In the genomic region with DNA sequence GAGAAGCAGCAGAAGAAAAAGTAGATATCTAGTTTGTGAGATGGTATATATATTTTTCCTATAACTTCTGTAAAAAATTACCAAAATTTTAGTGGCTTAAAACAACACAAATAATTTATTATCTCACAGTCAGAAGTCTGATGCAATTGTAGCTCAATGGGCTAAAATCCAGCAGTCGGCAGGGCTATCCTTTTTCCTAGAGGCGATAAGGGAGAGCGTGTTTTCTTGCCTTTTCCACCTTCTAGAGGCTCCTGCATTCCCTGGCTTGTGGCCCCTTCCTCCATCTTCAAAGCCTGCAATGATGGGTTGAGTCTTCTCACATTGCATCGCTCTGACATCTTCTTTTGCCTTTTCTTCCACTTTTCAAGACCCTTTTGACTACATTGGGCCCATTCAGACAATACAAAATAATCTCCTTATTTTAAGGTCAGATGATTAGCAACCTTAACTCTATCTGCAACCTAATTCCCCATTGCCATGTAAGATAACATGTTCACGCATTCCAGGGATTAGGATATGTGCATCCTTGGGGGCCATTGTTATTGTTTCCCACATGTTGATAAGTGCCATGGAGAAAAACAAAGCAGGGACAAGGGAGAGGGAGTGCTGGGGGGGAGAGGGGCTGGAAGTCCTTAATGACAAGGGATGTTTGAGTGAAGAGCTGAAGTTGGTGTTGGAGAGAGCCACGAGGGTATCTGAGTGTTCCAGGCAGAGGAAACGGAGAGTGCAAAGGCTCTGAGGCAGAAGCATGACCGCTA, we compare ENCODE assay signal across 24 cellular contexts. TPM values are rescaled to one million over a fixed set of nuclear protein-coding genes. Genes with fewer than 3 reads are reported as not detected.
A peak's percentile ranks its signal among the peaks of the same experiment; 100 is the strongest.
DNase-seq lines count a peak whose midpoint lies in the region; ATAC-seq and TF ChIP-seq lines count a peak whose summit lies in the region.
"Had no signal": no experiment of that assay in that cellular context is flagged by ENCODE, and none has a peak within 500 bp of the region (broad histone marks: within the 10 kb centered on the region; RNA-seq: fewer than 3 reads in every experiment).

No MANE protein-coding gene starts in this region.

- dilution Hi-C loops in IMR-90 (cut with HindIII; ENCODE audit: low sequenced_read_pairs, unreplicated experiment): no loop called here

- no peak overlapping the region for H4K8ac ChIP-seq in IMR-90 (ENCODE audit: low read depth in 2 of 2, low read length in 2 of 2)

- no peak overlapping the region; the same call in 1 of the 2 replicates for H3K18ac ChIP-seq in IMR-90 (ENCODE audit: low read depth, low read length)

- no peak overlapping the region for H2BK20ac ChIP-seq in IMR-90 (ENCODE audit: low read depth, low read length)

- H4K5ac ChIP-seq in IMR-90 (ENCODE audit: low read depth, low read length): no peak overlapping the region

- H3K36me3 Mint-ChIP-seq in Calu3 (ENCODE audit: insufficient read depth, unreplicated experiment) (peaks cover 26% of the 10 kb centered on the region), endodermal cell (ENCODE audit: low read depth) (no peaks in the 10 kb centered on the region), memory B cell (no peaks in the 10 kb centered on the region)
- H3K36me3 Mint-ChIP-seq in activated naive CD8-positive, alpha-beta T cell treated with anti-CD3 and anti-CD28 coated beads, Interleukin-2, amount 50 U/mL, for 24 hours (ENCODE audit: low read depth): no peaks in the 10 kb centered on the region

- POLR2A ChIA-PET in IMR-90 (lab: Charles Lee; ENCODE audit: unreplicated experiment): no interaction called here

- DNase-seq in Calu3: no peak
- DNase-seq in IMR-90: no peak
- DNase-seq in endodermal cell: peak; percentile 91
- DNase-seq in memory B cell (ENCODE audit: low spot score in 2 of 2): no peak
- DNase-seq in NCI-H82 treated with DMSO at 0.1 percent for 48 hours (lab: John Stamatoyannopoulos, UW; ENCODE audit: unreplicated experiment): no peak
- DNase-seq in activated naive CD8-positive, alpha-beta T cell treated with anti-CD3 and anti-CD28 coated beads, Interleukin-2, amount 50 U/mL, for 24 hours: no peak
- no peak for DNase-seq in stimulated activated naive CD8-positive, alpha-beta T cell treated with anti-CD3 and anti-CD28 coated beads, Interleukin-15, amount 100 ng/mL, for 72 hours
- no peak for DNase-seq in GM10266 (ENCODE audit: extremely low spot score)
- DNase-seq: 8988T, ACHN, DMS153, DND-41, H7, NCI-H1092, NCI-H1417 treated with DMSO at 0.1 percent for 48 hours, NCI-H1694 treated with DMSO at 0.1 percent for 48 hours, NCI-H2081, NCI-H2171, NCI-H345, NCI-H524, NCI-H82, SK-N-SH, SW 1271 had no signal

- peak overlapping the region; percentile 63 for H3K27ac Mint-ChIP-seq in Calu3 (ENCODE audit: unreplicated experiment)
- peak overlapping the region; percentile 91 for H3K27ac Mint-ChIP-seq in endodermal cell
- H3K27ac Mint-ChIP-seq in memory B cell: peak overlapping the region; percentile 68
- H3K27ac Mint-ChIP-seq in activated naive CD8-positive, alpha-beta T cell treated with anti-CD3 and anti-CD28 coated beads, Interleukin-2, amount 50 U/mL, for 24 hours: no peak overlapping the region
- peak overlapping the region in 1 of 2 donors; percentile 8 for H3K27ac Mint-ChIP-seq in stimulated activated naive CD8-positive, alpha-beta T cell treated with anti-CD3 and anti-CD28 coated beads, Interleukin-15, amount 100 ng/mL, for 72 hours

- BruUV-seq in Calu3 (replicated peaks; lab: Mats Ljungman, UMichigan) (no TSS peak), IMR-90 (replicated peaks; lab: Mats Ljungman, UMichigan) (no TSS peak)

- ATAC-seq in IMR-90 (ENCODE audit: low read depth): no peak
- no peak for ATAC-seq in memory B cell (ENCODE audit: low read depth)
- ATAC-seq in activated naive CD8-positive, alpha-beta T cell treated with anti-CD3 and anti-CD28 coated beads, Interleukin-2, amount 50 U/mL, for 24 hours: no peak
- no peak for ATAC-seq in stimulated activated naive CD8-positive, alpha-beta T cell treated with anti-CD3 and anti-CD28 coated beads, Interleukin-15, amount 100 ng/mL, for 72 hours

- TF ChIP-seq CTCF in Calu3 (IDR thresholded peaks at IDR 0.05; ENCODE audit: unreplicated experiment) (no peak), IMR-90 (conservative IDR thresholded peaks at IDR 0.05; ENCODE audit: low read depth, low read length) (no peak), endodermal cell (conservative IDR thresholded peaks at IDR 0.05) (no peak), GM10266 (IDR thresholded peaks at IDR 0.05; ENCODE audit: control insufficient read depth, insufficient read depth, low read depth, missing control alignments) (no peak)

- H3K36me3 ChIP-seq in IMR-90 (ENCODE audit: control insufficient read depth, insufficient read depth, low read length) (no peaks in the 10 kb centered on the region), endodermal cell (ENCODE audit: control insufficient read depth, insufficient read depth, low read length) (no peaks in the 10 kb centered on the region)

- H2AFZ ChIP-seq in IMR-90 (replicated peaks; ENCODE audit: low read length, poor library complexity): no peak overlapping the region

- peaks cover 4% of the 10 kb centered on the region for H3K9me3 Mint-ChIP-seq in Calu3 (ENCODE audit: low read depth, unreplicated experiment)
- no peaks in the 10 kb centered on the region for H3K9me3 Mint-ChIP-seq in endodermal cell
- H3K9me3 Mint-ChIP-seq in memory B cell: no peaks in the 10 kb centered on the region
- H3K9me3 Mint-ChIP-seq in activated naive CD8-positive, alpha-beta T cell treated with anti-CD3 and anti-CD28 coated beads, Interleukin-2, amount 50 U/mL, for 24 hours: no peaks in the 10 kb centered on the region
- H3K9me3 Mint-ChIP-seq in stimulated activated naive CD8-positive, alpha-beta T cell treated with anti-CD3 and anti-CD28 coated beads, Interleukin-15, amount 100 ng/mL, for 72 hours: no peaks in the 10 kb centered on the region
- H3K9me3 Mint-ChIP-seq: IgD-negative memory B cell had no signal

- TF ChIP-seq POLR2A in IMR-90 (IDR thresholded peaks at IDR 0.05; ENCODE audit: low read depth, low read length): no peak

- H3K27me3 ChIP-seq in IMR-90 (ENCODE audit: control insufficient read depth, insufficient read depth, low read length) (no peaks in the 10 kb centered on the region), endodermal cell (ENCODE audit: control insufficient read depth, insufficient read depth, low read length, poor library complexity, severe bottlenecking) (no peaks in the 10 kb centered on the region)

- TF ChIP-seq RAD21 in IMR-90 (IDR thresholded peaks at IDR 0.05; ENCODE audit: low read length): no peak

- no peak overlapping the region for H3K14ac ChIP-seq in IMR-90 (replicated peaks; ENCODE audit: low read depth, low read length)

- H3K56ac ChIP-seq in IMR-90 (ENCODE audit: extremely low read depth, insufficient read depth, low read length): no peak overlapping the region

- H3K4ac ChIP-seq in IMR-90 (ENCODE audit: low read depth, low read length): no peak overlapping the region

- no peaks in the 10 kb centered on the region for H4K20me1 ChIP-seq in IMR-90 (ENCODE audit: insufficient read depth, low read length)

- H3K4me3 Mint-ChIP-seq in Calu3 (ENCODE audit: low read depth, unreplicated experiment) (no peak overlapping the region), endodermal cell (no peak overlapping the region), memory B cell (no peak overlapping the region)
- H3K4me3 Mint-ChIP-seq in activated naive CD8-positive, alpha-beta T cell treated with anti-CD3 and anti-CD28 coated beads, Interleukin-2, amount 50 U/mL, for 24 hours: no peak overlapping the region
- no peak overlapping the region for H3K4me3 Mint-ChIP-seq in stimulated activated naive CD8-positive, alpha-beta T cell treated with anti-CD3 and anti-CD28 coated beads, Interleukin-15, amount 100 ng/mL, for 72 hours
- H3K4me3 Mint-ChIP-seq: IgD-negative memory B cell had no signal

- H3K9me3 ChIP-seq in IMR-90 (ENCODE audit: control insufficient read depth, insufficient read depth, low read length) (no peaks in the 10 kb centered on the region), endodermal cell (ENCODE audit: control insufficient read depth, low read length) (peaks cover 26% of the 10 kb centered on the region)
- H3K9me3 ChIP-seq: SK-N-SH had no signal

- peaks cover 61% of the 10 kb centered on the region for H3K4me1 Mint-ChIP-seq in Calu3 (ENCODE audit: low read depth, unreplicated experiment)
- peaks cover 46% of the 10 kb centered on the region for H3K4me1 Mint-ChIP-seq in endodermal cell
- H3K4me1 Mint-ChIP-seq in memory B cell: peaks cover 19% of the 10 kb centered on the region
- H3K4me1 Mint-ChIP-seq in activated naive CD8-positive, alpha-beta T cell treated with anti-CD3 and anti-CD28 coated beads, Interleukin-2, amount 50 U/mL, for 24 hours: peaks cover 27% of the 10 kb centered on the region
- H3K4me1 Mint-ChIP-seq in stimulated activated naive CD8-positive, alpha-beta T cell treated with anti-CD3 and anti-CD28 coated beads, Interleukin-15, amount 100 ng/mL, for 72 hours: peaks cover 27% of the 10 kb centered on the region

- no peak overlapping the region for H3K4me2 ChIP-seq in IMR-90 (ENCODE audit: low read depth, low read length)
- H3K4me2 ChIP-seq: SK-N-SH had no signal

- no peak overlapping the region for H2AK9ac ChIP-seq in IMR-90 (replicated peaks; ENCODE audit: low read depth, low read length, poor library complexity)

- H3K4me1 ChIP-seq in IMR-90 (ENCODE audit: control insufficient read depth, insufficient read depth, low read length) (peaks cover 10% of the 10 kb centered on the region), endodermal cell (ENCODE audit: control insufficient read depth, insufficient read depth, low read length) (peaks cover 3% of the 10 kb centered on the region)

- H3K4me3 ChIP-seq in IMR-90 (ENCODE audit: insufficient read depth, low read depth, low read length): no peak overlapping the region
- peak overlapping the region; percentile 70 for H3K4me3 ChIP-seq in endodermal cell (ENCODE audit: low read length)

- H3K9ac ChIP-seq in IMR-90 (ENCODE audit: low read depth, low read length): no peak overlapping the region
- H3K9ac ChIP-seq in endodermal cell (ENCODE audit: extremely low read depth, low read length, poor library complexity, severe bottlenecking): no peak overlapping the region
- H3K9ac ChIP-seq: SK-N-SH had no signal

- in situ Hi-C loops in IMR-90 (cut with MboI; ENCODE audit: low sequenced_read_pairs): loop anchor here (10.0 kb wide), 2 partner anchors 185 to 435 kb away; no protein-coding TSS in a partner anchor

- CTCF ChIA-PET in Calu3 (lab: Charles Lee) (interaction anchor here (0.7 to 0.9 kb wide), 2 partner anchors 11 to 36 kb away, joined by 5 to 7 read pairs; no protein-coding TSS in a partner anchor), IMR-90 (lab: Yijun Ruan, JAX) (no interaction called here)

- H2BK5ac ChIP-seq in IMR-90 (ENCODE audit: low read depth, low read length, poor library complexity, severe bottlenecking): no peak overlapping the region

- no peak overlapping the region for H3K27ac ChIP-seq in IMR-90 (ENCODE audit: insufficient read depth, low read length)
- H3K27ac ChIP-seq in endodermal cell (ENCODE audit: low read depth, low read length): no peak overlapping the region

- H2AK5ac ChIP-seq in IMR-90 (ENCODE audit: low read depth, low read length): peak overlapping the region; percentile 11; the same call in 1 of the 2 replicates

- H4K91ac ChIP-seq in IMR-90 (ENCODE audit: insufficient read depth, low read depth, low read length): no peak overlapping the region

- no peak overlapping the region for H2BK15ac ChIP-seq in IMR-90 (ENCODE audit: low read depth, low read length)

- 74% methylated on average over 7 of the region's 8 CpGs; no CpG with 5 or more reads in 1 of the 2 experiments for WGBS in IMR-90 (ENCODE audit: extremely low coverage in 2 of 2, insufficient read length in 1 of 2), 2 experiments
- 60 to 73% methylated on average over 6 to 8 of the region's 8 CpGs for WGBS in endodermal cell (ENCODE audit: insufficient coverage in 1 of 2, insufficient read length in 1 of 2), 2 experiments

- H2BK120ac ChIP-seq in IMR-90 (ENCODE audit: low read depth, low read length): no peak overlapping the region

- H3K23ac ChIP-seq in IMR-90 (ENCODE audit: low read depth, low read length): no peak overlapping the region

- H3K79me1 ChIP-seq in IMR-90 (ENCODE audit: low read depth in 1 of 2, low read length in 2 of 2): peaks cover 0 to 4% of the 10 kb centered on the region in 2 experiments; a peak in 1 of 4 replicates

- peaks cover 6% of the 10 kb centered on the region; the same call in 1 of the 2 replicates for H3K9me1 ChIP-seq in IMR-90 (ENCODE audit: insufficient read depth, low read length)

- no peaks in the 10 kb centered on the region for H3K27me3 Mint-ChIP-seq in Calu3 (ENCODE audit: unreplicated experiment)
- H3K27me3 Mint-ChIP-seq in endodermal cell (ENCODE audit: insufficient read depth): no peaks in the 10 kb centered on the region
- no peaks in the 10 kb centered on the region for H3K27me3 Mint-ChIP-seq in memory B cell
- H3K27me3 Mint-ChIP-seq in activated naive CD8-positive, alpha-beta T cell treated with anti-CD3 and anti-CD28 coated beads, Interleukin-2, amount 50 U/mL, for 24 hours: no peaks in the 10 kb centered on the region
- no peaks in the 10 kb centered on the region for H3K27me3 Mint-ChIP-seq in stimulated activated naive CD8-positive, alpha-beta T cell treated with anti-CD3 and anti-CD28 coated beads, Interleukin-15, amount 100 ng/mL, for 72 hours
- H3K27me3 Mint-ChIP-seq: IgD-negative memory B cell had no signal

- intact Hi-C loops in Calu3 (cut with micrococcal nuclease; ENCODE audit: unreplicated experiment): no loop called here
- intact Hi-C loops in IMR-90 (cut with micrococcal nuclease): no loop called here

RNA-seq across cellular contexts. Expression of gene DDX47, which starts 13.8 kb away (rescaled TPM):
- total RNA-seq in Calu3 (2022) (60.2 and 60.5 TPM in 2 replicates), IMR-90 (2012; rRNA removed) (77.8 and 104 TPM in 2 replicates), endodermal cell (100 to 1,000 TPM in 1 of 2 donors, 10 to 100 TPM in 1; 92.3 to 154 TPM)
- polyA plus RNA-seq in IMR-90 (2012; rRNA removed): 71.5 and 89.5 TPM in 2 replicates
- 14.9 and 35.0 TPM in 2 replicates for polyA plus RNA-seq in IMR-90 (2012; cell fraction: cytosol; rRNA removed)
- polyA plus RNA-seq in IMR-90 (2012; cell fraction: nucleus; rRNA removed; ENCODE audit: low replicate concordance): 29.6 and 177 TPM in 2 replicates
- polyA plus RNA-seq in endodermal cell (2013, experiment 1 of 2): 65.1 TPM
- polyA plus RNA-seq in endodermal cell (2013, experiment 2 of 2): 59.8 TPM

RNA-seq across cellular contexts. Expression of gene APOLD1, which starts 13.9 kb away (rescaled TPM):
- total RNA-seq in Calu3 (2022) (5.2 and 5.3 TPM in 2 replicates), IMR-90 (2012; rRNA removed) (4.2 and 4.5 TPM in 2 replicates), endodermal cell (1 to 10 TPM; 1.8 to 3.2 TPM)
- polyA plus RNA-seq in IMR-90 (2012; rRNA removed): 2.3 and 2.4 TPM in 2 replicates
- 1.0 and 1.5 TPM in 2 replicates for polyA plus RNA-seq in IMR-90 (2012; cell fraction: cytosol; rRNA removed)
- polyA plus RNA-seq in IMR-90 (2012; cell fraction: nucleus; rRNA removed; ENCODE audit: low replicate concordance): 4.5 and 10.6 TPM in 2 replicates
- polyA plus RNA-seq in endodermal cell (2013, experiment 1 of 2): 8.8 TPM
- polyA plus RNA-seq in endodermal cell (2013, experiment 2 of 2): 7.7 TPM
